In the genomic region with DNA sequence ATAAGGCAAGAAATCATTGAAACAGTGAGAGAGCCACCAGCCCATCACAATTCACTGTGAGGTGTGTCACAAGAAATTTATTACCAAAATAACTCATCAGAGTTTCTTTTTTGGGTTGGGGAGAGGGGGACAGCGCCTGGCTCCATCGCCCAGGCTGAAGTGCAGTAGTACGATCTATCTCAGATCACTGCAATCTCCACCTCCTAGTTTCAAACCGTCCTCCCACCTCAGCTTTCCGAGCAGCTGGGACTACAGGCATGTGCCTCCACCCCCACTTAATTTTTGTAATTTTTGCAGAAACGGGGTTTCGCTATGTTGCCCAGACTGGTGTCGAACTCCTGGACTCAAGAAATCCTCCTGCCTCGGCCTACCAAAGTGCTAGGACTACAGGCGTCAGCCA, we compare ENCODE assay signal across 20 cellular contexts. TPM values are rescaled to one million over a fixed set of nuclear protein-coding genes. Genes with fewer than 3 reads are reported as not detected.
"Had no signal": no experiment of that assay in that cellular context is flagged by ENCODE, and none has a peak within 500 bp of the region (broad histone marks: within the 10 kb centered on the region; RNA-seq: fewer than 3 reads in every experiment).

No MANE protein-coding gene starts in this region.

- DNase-seq: activated CD4-positive, alpha-beta T cell treated with anti-CD3 and anti-CD28 coated beads, Interleukin-2, amount 50 U/mL, for 4 hours; activated CD4-positive, CD25-positive, alpha-beta regulatory T cell treated with anti-CD3 and anti-CD28 coated beads, Interleukin-2, amount 50 U/mL, for 72 hours; activated T-cell treated with anti-CD3 and anti-CD28 coated beads, Interleukin-2, amount 50 U/mL, for 4 hours; amniotic stem cell; colonic mucosa; erythroblast; foreskin melanocyte; hypothalamus; occipital lobe; stimulated activated naive CD4-positive, alpha-beta T cell had no signal

- H3K36me3 Mint-ChIP-seq: activated naive CD4-positive, alpha-beta T cell treated with anti-CD3 and anti-CD28 coated beads, Interleukin-2, amount 50 U/mL, for 72 hours; mesothelial cell of epicardium had no signal

- H3K27ac ChIP-seq: colonic mucosa, tibial artery, VCaP had no signal

- H3K27me3 ChIP-seq: colonic mucosa had no signal

- H3K27ac Mint-ChIP-seq: activated naive CD4-positive, alpha-beta T cell treated with anti-CD3 and anti-CD28 coated beads, Interleukin-2, amount 50 U/mL, for 72 hours; mesothelial cell of epicardium had no signal

- H3K9me3 ChIP-seq: colonic mucosa, tibial artery had no signal

- H3K4me3 ChIP-seq: colonic mucosa, lung, tibial artery had no signal

- H3K4me3 Mint-ChIP-seq: activated T-cell treated with anti-CD3 and anti-CD28 coated beads, Interleukin-2, amount 50 U/mL, for 4 hours; mesothelial cell of epicardium had no signal

- H3K36me3 ChIP-seq: colonic mucosa, tibial artery had no signal

- H3K4me1 ChIP-seq: colonic mucosa, tibial artery had no signal

- H3K9me3 Mint-ChIP-seq: activated naive CD4-positive, alpha-beta T cell treated with anti-CD3 and anti-CD28 coated beads, Interleukin-2, amount 50 U/mL, for 72 hours; activated T-cell treated with anti-CD3 and anti-CD28 coated beads, Interleukin-2, amount 50 U/mL, for 4 hours; mesothelial cell of epicardium had no signal

RNA-seq across cellular contexts. Expression of gene IFNL1, which starts 3.6 kb away (rescaled TPM):
- total RNA-seq: activated T-cell treated with anti-CD3 and anti-CD28 coated beads, Interleukin-2, amount 50 U/mL, for 4 hours; colonic mucosa; lung; mesothelial cell of epicardium; occipital lobe; renal cortical epithelial cell; subcutaneous adipose tissue; T-helper 1 cell treated with Interleukin-12 subunit alpha and Interleukin-12 subunit beta and Interleukin-4 antibody, amounts not matched to agents 30 ng/mL and 1 ng/mL, for 36 hours had no signal
- polyA plus RNA-seq: keratinocyte, neural cell had no signal

RNA-seq across cellular contexts. Expression of gene IFNL2, which starts 31.6 kb away (rescaled TPM):
- total RNA-seq: activated T-cell treated with anti-CD3 and anti-CD28 coated beads, Interleukin-2, amount 50 U/mL, for 4 hours; colonic mucosa; lung; mesothelial cell of epicardium; occipital lobe; renal cortical epithelial cell; subcutaneous adipose tissue; T-helper 1 cell treated with Interleukin-12 subunit alpha and Interleukin-12 subunit beta and Interleukin-4 antibody, amounts not matched to agents 30 ng/mL and 1 ng/mL, for 36 hours had no signal
- polyA plus RNA-seq: keratinocyte, lung, neural cell had no signal

RNA-seq across cellular contexts. Expression of gene GMFG, which starts 36.0 kb away (rescaled TPM):
- total RNA-seq: mesothelial cell of epicardium, renal cortical epithelial cell had no signal
- polyA plus RNA-seq: keratinocyte had no signal
